21 cellular contexts compared by ENCODE assay signal in the genomic region with DNA sequence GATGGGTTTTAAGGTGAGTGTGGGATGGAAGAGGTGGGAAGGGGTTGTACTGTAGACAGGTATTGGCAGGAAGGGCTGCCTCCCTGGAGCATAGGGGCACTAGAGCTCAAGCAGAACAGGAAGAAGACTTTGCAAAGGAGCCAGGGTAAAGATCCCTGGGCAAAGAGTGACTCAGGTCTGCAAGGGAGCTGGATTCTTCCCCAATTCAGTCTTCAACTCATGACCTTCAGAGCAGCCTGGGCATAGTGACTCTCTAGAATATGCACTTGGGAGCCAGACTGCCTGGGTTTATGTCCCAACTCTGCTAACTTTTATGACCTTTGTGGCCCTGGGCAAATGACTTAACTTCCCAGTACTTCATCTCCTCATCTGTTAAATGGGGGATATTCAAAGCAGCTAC. TPM values are rescaled to one million over a fixed set of nuclear protein-coding genes. Genes with fewer than 3 reads are reported as not detected.
DNase-seq lines count a peak whose midpoint lies in the region; ATAC-seq and TF ChIP-seq lines count a peak whose summit lies in the region.
"Had no signal": no experiment of that assay in that cellular context is flagged by ENCODE, and none has a peak within 500 bp of the region (broad histone marks: within the 10 kb centered on the region; RNA-seq: fewer than 3 reads in every experiment).

No MANE protein-coding gene starts in this region.

- peaks cover 5% of the 10 kb centered on the region for H3K36me3 Mint-ChIP-seq in MCF 10A (ENCODE audit: insufficient read depth, unreplicated experiment)

- no peak for TF ChIP-seq POLR2A in breast epithelium (IDR thresholded peaks at IDR 0.05)

- no peak overlapping the region for H3K27ac Mint-ChIP-seq in MCF 10A (ENCODE audit: low read depth, unreplicated experiment)
- H3K27ac Mint-ChIP-seq: GM23338 had no signal

- POLR2A ChIA-PET in MCF 10A (lab: Yijun Ruan, JAX) = interaction anchor here (1.3 kb wide), 1 partner anchor 15 kb away, joined by 3 read pairs; no protein-coding TSS in a partner anchor

- H3K4me3 ChIP-seq in breast epithelium = no peak overlapping the region
- H3K4me3 ChIP-seq: BLaER1, GM23338, Peyer's patch had no signal

- H3K9me3 Mint-ChIP-seq in MCF 10A (ENCODE audit: unreplicated experiment) = no peaks in the 10 kb centered on the region
- H3K9me3 Mint-ChIP-seq: GM23338 had no signal

- no peak for ATAC-seq in GM19351 (IDR thresholded peaks at IDR 0.05; ENCODE audit: unreplicated experiment)
- ATAC-seq: GM23338, HCT116 had no signal

- no peaks in the 10 kb centered on the region for H3K9me3 ChIP-seq in breast epithelium
- H3K9me3 ChIP-seq: Peyer's patch, SK-N-SH had no signal

- peaks cover 0 to 33% of the 10 kb centered on the region in 2 donors for H3K27me3 ChIP-seq in breast epithelium
- H3K27me3 ChIP-seq: Peyer's patch had no signal

- intact Hi-C loops in MCF 10A (cut with micrococcal nuclease) = no loop called here
- intact Hi-C loops in breast epithelium (cut with DNase I; ENCODE audit: low total_unique reads) = no loop called here
- intact Hi-C loops in cardiac septum (cut with DNase I) = no loop called here

- DNase-seq in MCF 10A (ENCODE audit: unreplicated experiment) (peak; percentile 1), breast epithelium (ENCODE audit: low spot score in 2 of 2) (no peak), OCI-M1 (lab: John Stamatoyannopoulos, UW) (peak; percentile 8), kidney tubule cell (ENCODE audit: low spot score) (peak; percentile 14), iPS-NIHi11 (ENCODE audit: low spot score) (no peak), NCI-H1930 (lab: John Stamatoyannopoulos, UW) (no peak), cardiac septum (ENCODE audit: low spot score) (no peak)
- DNase-seq: DMS79, NCI-H1048, NCI-H1436, NCI-H2029 treated with DMSO at 0.1 percent for 48 hours, NCI-H2171, NCI-H526, Peyer's patch, Right ventricle myocardium superior, SK-N-SH, T-helper 1 cell had no signal

- peaks cover 26% of the 10 kb centered on the region for H3K27me3 Mint-ChIP-seq in MCF 10A (ENCODE audit: insufficient read depth, unreplicated experiment)

- H3K27ac ChIP-seq in breast epithelium = no peak overlapping the region
- H3K27ac ChIP-seq: BLaER1, Peyer's patch had no signal

- BruUV-seq in MCF 10A (replicated peaks; lab: Mats Ljungman, UMichigan) = no TSS peak

- H3K4me1 ChIP-seq in breast epithelium = no peaks in the 10 kb centered on the region

- H3K4me3 Mint-ChIP-seq in MCF 10A (ENCODE audit: unreplicated experiment) = no peak overlapping the region
- H3K4me3 Mint-ChIP-seq: GM23338 had no signal

- TF ChIP-seq CTCF in MCF 10A (IDR thresholded peaks at IDR 0.05; ENCODE audit: unreplicated experiment) (no peak), breast epithelium (IDR thresholded peaks at IDR 0.05) (no peak)

- no peaks in the 10 kb centered on the region for H3K36me3 ChIP-seq in breast epithelium
- H3K36me3 ChIP-seq: Peyer's patch had no signal

- peaks cover 7% of the 10 kb centered on the region for H3K4me1 Mint-ChIP-seq in MCF 10A (ENCODE audit: insufficient read depth, unreplicated experiment)

- CTCF ChIA-PET in MCF 10A (lab: Yijun Ruan, JAX) = interaction anchor here (0.5 kb wide), 1 partner anchor 14 kb away, joined by 4 read pairs; no protein-coding TSS in a partner anchor

RNA-seq across cellular contexts. Expression of a gene that starts 4.0 kb away (rescaled TPM):
- total RNA-seq in MCF 10A (2022) (1.0 and 1.4 TPM in 2 replicates), breast epithelium (10 to 100 TPM; 13.6 to 16.0 (median 15.1) TPM), cardiac septum (1.5 TPM)

Comparison
In these comparisons a context has a peak if more than half of its experiments do, and no peak if none do; other contexts are left out.
1. DNase-seq: peak in MCF 10A (single experiment), OCI-M1 (single experiment) and kidney tubule cell (single experiment); none in breast epithelium (0 of 2), iPS-NIHi11 (single experiment), NCI-H1930 (0 of 2) and cardiac septum (single experiment).